In genomic region chr5:37769840-37770239, GRCh38 we compare ENCODE assay signal across 27 cellular contexts.
"Had no signal": no experiment of that assay in that cellular context is flagged by ENCODE, and none has a peak within 500 bp of the region (broad histone marks: within the 10 kb centered on the region; RNA-seq: fewer than 3 reads in every experiment).

No MANE protein-coding gene starts in this region.

- H3K36me3 ChIP-seq: heart left ventricle, neural progenitor cell, ovary, prostate gland, right atrium auricular region, vagina had no signal

- H3K9ac ChIP-seq: neural progenitor cell had no signal

- H3K9me3 ChIP-seq: ovary, prostate gland, testis, vagina had no signal

- H3K4me2 ChIP-seq: neural progenitor cell had no signal

- H3K27me3 ChIP-seq: heart left ventricle, neural progenitor cell, ovary, right atrium auricular region, testis, vagina had no signal

- H3K27ac ChIP-seq: epithelial cell of prostate, neural progenitor cell, ovary, prostate gland, right atrium auricular region, testis, vagina had no signal

- H3K4me1 ChIP-seq: heart left ventricle, neural progenitor cell, prostate gland, right atrium auricular region, testis, vagina had no signal

- ATAC-seq: activated T-cell treated with anti-CD3 and anti-CD28 coated beads, Interleukin-2, amount 50 U/mL, for 72 hours; heart left ventricle; left colon; naive thymus-derived CD8-positive, alpha-beta T cell; stimulated activated naive B cell treated with anti-CD40 and anti-IgM and Interleukin-4, amounts not matched to agents 10 μg/mL and 1 μg/mL and 100 μg/mL, for 72 hours had no signal

- DNase-seq: activated CD4-positive, alpha-beta memory T cell treated with anti-CD3 and anti-CD28 coated beads, Interleukin-2, amount 10 ng/mL, durations not matched to agents 7 days and 5 days; activated CD4-positive, alpha-beta T cell treated with anti-CD3 and anti-CD28 coated beads for 48 hours; activated effector memory CD4-positive, alpha-beta T cell treated with Interleukin-2 at 50 U/mL for 16 hours; activated naive CD4-positive, alpha-beta T cell treated with anti-CD3 and anti-CD28 coated beads for 36 hours; activated naive CD8-positive, alpha-beta T cell treated with anti-CD3 and anti-CD28 coated beads, Interleukin-2, amount 10 ng/mL, durations not matched to agents 7 days and 5 days; activated T-cell treated with anti-CD3 and anti-CD28 coated beads, Interleukin-2, amount 50 U/mL, for 72 hours; amniotic stem cell; cerebellar nuclear complex; cortex of kidney; heart left ventricle; islet precursor cell; left colon; naive thymus-derived CD8-positive, alpha-beta T cell; ovary; small intestine; stimulated activated CD4-positive, alpha-beta T cell treated with anti-CD3 and anti-CD28 coated beads, Interleukin-15, amount 100 ng/mL, for 24 hours; stimulated activated CD4-positive, alpha-beta T cell treated with anti-CD3 and anti-CD28 coated beads, Interleukin-2, amount 100 ng/mL, for 48 hours; stimulated activated CD8-positive, alpha-beta memory T cell treated with anti-CD3 and anti-CD28 coated beads, Interleukin-4, amount 100 ng/mL, for 48 hours; stimulated activated naive B cell treated with anti-CD40 and anti-IgM and Interleukin-4, amounts not matched to agents 10 μg/mL and 1 μg/mL and 100 μg/mL, for 72 hours; T-helper 2 cell; testis had no signal

- H2AFZ ChIP-seq: neural progenitor cell had no signal

- H3K4me3 ChIP-seq: heart left ventricle, lung, neural progenitor cell, ovary, prostate gland, right atrium auricular region, testis, vagina had no signal
